8 cellular contexts compared by ENCODE assay signal in genomic region chr10:33193057-33193866, GRCh38.
A peak's percentile ranks its signal among the peaks of the same experiment; 100 is the strongest.
DNase-seq lines count a peak whose midpoint lies in the region; ATAC-seq and TF ChIP-seq lines count a peak whose summit lies in the region.

No MANE protein-coding gene starts in this region.

- no peak for TF ChIP-seq EP300 in suprapubic skin (IDR thresholded peaks at IDR 0.05)

- peak overlapping the region; percentile 49; the same call in 1 of the 2 replicates for H3K4ac ChIP-seq in IMR-90 (ENCODE audit: low read depth, low read length)

- H4K5ac ChIP-seq in IMR-90 (ENCODE audit: low read depth, low read length) = no peak overlapping the region; the same call in 1 of the 2 replicates

- no peak overlapping the region for H3K56ac ChIP-seq in IMR-90 (ENCODE audit: extremely low read depth, insufficient read depth, low read length)

- H2AK5ac ChIP-seq in IMR-90 (ENCODE audit: low read depth, low read length) = 0 out of 2 replicates have a peak overlapping the region, but pooled peaks have one; percentile 30

- H2BK15ac ChIP-seq in IMR-90 (ENCODE audit: low read depth, low read length) = no peak overlapping the region; the same call in 2 of the 3 replicates

- H3K4me2 ChIP-seq in IMR-90 (ENCODE audit: low read depth, low read length) = no peak overlapping the region

- POLR2A ChIA-PET in IMR-90 (lab: Charles Lee; ENCODE audit: unreplicated experiment) = no interaction called here

- intact Hi-C loops in IMR-90 (cut with micrococcal nuclease) = loop anchor here (1.0 to 10.0 kb wide), 5 partner anchors 79 to 1445 kb away; no protein-coding TSS in a partner anchor

- no peak overlapping the region for H2AFZ ChIP-seq in IMR-90 (replicated peaks; ENCODE audit: low read length, poor library complexity)

- ATAC-seq in IMR-90 (ENCODE audit: low read depth) = peak; percentile 81
- peak; percentile 61 for ATAC-seq in omental fat pad (ENCODE audit: low FRiP score)

- TF ChIP-seq POLR2A in IMR-90 (IDR thresholded peaks at IDR 0.05; ENCODE audit: low read depth, low read length) (no peak), suprapubic skin (IDR thresholded peaks at IDR 0.05) (no peak)

- TF ChIP-seq RAD21 in IMR-90 (IDR thresholded peaks at IDR 0.05; ENCODE audit: low read length) = peak; percentile 84

- DNase-seq in COLO829 (ENCODE audit: low spot score) (peak; percentile 69), GM20000 (ENCODE audit: low spot score) (peak; percentile 59), IMR-90 (peak; percentile 87), RPMI8226 (peak; percentile 55), foreskin melanocyte (peak; percentile 71), omental fat pad (ENCODE audit: low spot score) (peak; percentile 56), suprapubic skin (ENCODE audit: low spot score in 2 of 2) (peak; percentile 84 to 88)
- DNase-seq in activated T-helper 9 cell treated with anti-CD3 and anti-CD28 coated beads, Interleukin-2, amount 50 U/mL, for 16 hours (ENCODE audit: low read depth) = peak; percentile 54

- no peaks in the 10 kb centered on the region for H4K20me1 ChIP-seq in IMR-90 (ENCODE audit: insufficient read depth, low read length)

- peak overlapping the region; percentile 42 for H2BK5ac ChIP-seq in IMR-90 (ENCODE audit: low read depth, low read length, poor library complexity, severe bottlenecking)

- dilution Hi-C loops in IMR-90 (cut with HindIII; ENCODE audit: low sequenced_read_pairs, unreplicated experiment) = no loop called here

- no CpG with 5 or more reads among the region's 13 CpGs for WGBS in IMR-90 (ENCODE audit: extremely low coverage in 2 of 2, insufficient read length in 1 of 2), 2 experiments
- 29% methylated on average over 13 of the region's 13 CpGs for WGBS in suprapubic skin

- no peak overlapping the region for H4K91ac ChIP-seq in IMR-90 (ENCODE audit: insufficient read depth, low read depth, low read length)

- H2BK20ac ChIP-seq in IMR-90 (ENCODE audit: low read depth, low read length) = 0 out of 2 replicates have a peak overlapping the region, but pooled peaks have one; percentile 49

- H3K4me1 ChIP-seq in IMR-90 (ENCODE audit: control insufficient read depth, insufficient read depth, low read length) = peaks cover 18% of the 10 kb centered on the region
- peaks cover 24% of the 10 kb centered on the region for H3K4me1 ChIP-seq in suprapubic skin

- no peak overlapping the region for H3K4me3 ChIP-seq in IMR-90 (ENCODE audit: insufficient read depth, low read depth, low read length)
- no peak overlapping the region for H3K4me3 ChIP-seq in suprapubic skin

- H3K23ac ChIP-seq in IMR-90 (ENCODE audit: low read depth, low read length) = no peak overlapping the region

- no peak overlapping the region for H3K9ac ChIP-seq in IMR-90 (ENCODE audit: low read depth, low read length)

- no peak overlapping the region; the same call in 1 of the 2 replicates for H3K18ac ChIP-seq in IMR-90 (ENCODE audit: low read depth, low read length)

- peak overlapping the region; percentile 18 to 52; a peak in 1 of 4 replicates for H4K8ac ChIP-seq in IMR-90 (ENCODE audit: low read depth in 2 of 2, low read length in 2 of 2)

- H3K9me3 ChIP-seq in IMR-90 (ENCODE audit: control insufficient read depth, insufficient read depth, low read length) (no peaks in the 10 kb centered on the region), suprapubic skin (no peaks in the 10 kb centered on the region)

- no peak overlapping the region for H3K14ac ChIP-seq in IMR-90 (replicated peaks; ENCODE audit: low read depth, low read length)

- H3K27me3 ChIP-seq in IMR-90 (ENCODE audit: control insufficient read depth, insufficient read depth, low read length) (no peaks in the 10 kb centered on the region), suprapubic skin (no peaks in the 10 kb centered on the region)

- in situ Hi-C loops in IMR-90 (cut with MboI; ENCODE audit: low sequenced_read_pairs) = no loop called here

- H3K27ac ChIP-seq in IMR-90 (ENCODE audit: insufficient read depth, low read length) (no peak overlapping the region), suprapubic skin (peak overlapping the region; percentile 20)

- TF ChIP-seq CTCF in GM20000 (IDR thresholded peaks at IDR 0.05; ENCODE audit: extremely low read depth, missing control alignments) (peak; percentile 74), IMR-90 (conservative IDR thresholded peaks at IDR 0.05; ENCODE audit: low read depth, low read length) (peak; percentile 77), omental fat pad (IDR thresholded peaks at IDR 0.05) (peak in 1 of 3 donors; percentile 59), suprapubic skin (IDR thresholded peaks at IDR 0.05) (peak; percentile 19 to 58)

- peaks cover 0 to 16% of the 10 kb centered on the region in 2 experiments; a peak in 3 of 4 replicates for H3K79me1 ChIP-seq in IMR-90 (ENCODE audit: low read depth in 1 of 2, low read length in 2 of 2)

- CTCF ChIA-PET in IMR-90 (lab: Yijun Ruan, JAX) = interaction anchor here (0.6 to 1.9 kb wide), 25 partner anchors 8 to 1445 kb away, joined by 3 to 11 read pairs (median 4); partner anchors contain the start of gene NRP1

- H3K36me3 ChIP-seq in IMR-90 (ENCODE audit: control insufficient read depth, insufficient read depth, low read length) (peaks cover 10% of the 10 kb centered on the region), suprapubic skin (no peaks in the 10 kb centered on the region)

- H2BK120ac ChIP-seq in IMR-90 (ENCODE audit: low read depth, low read length) = peak overlapping the region; percentile 42; the same call in 1 of the 2 replicates

- peaks cover 11% of the 10 kb centered on the region; the same call in 1 of the 2 replicates for H3K9me1 ChIP-seq in IMR-90 (ENCODE audit: insufficient read depth, low read length)

- no TSS peak for BruUV-seq in IMR-90 (replicated peaks; lab: Mats Ljungman, UMichigan)

- no peak overlapping the region for H2AK9ac ChIP-seq in IMR-90 (replicated peaks; ENCODE audit: low read depth, low read length, poor library complexity)

TF ChIP-seq in IMR-90, 13 proteins besides CTCF, POLR2A, EP300 and RAD21:
- TF ChIP-seq SMC3 (IDR thresholded peaks at IDR 0.05; ENCODE audit: low read depth, low read length) (peak; percentile 88), MAFK (IDR thresholded peaks at IDR 0.05; ENCODE audit: low read depth, low read length) (no peak)
